14 cellular contexts compared by ENCODE assay signal in genomic region chr18:34159691-34160185, GRCh38.
DNase-seq lines count a peak whose midpoint lies in the region; TF ChIP-seq lines count a peak whose summit lies in the region.
"Had no signal": no experiment of that assay in that cellular context is flagged by ENCODE, and none has a peak within 500 bp of the region (broad histone marks: within the 10 kb centered on the region; RNA-seq: fewer than 3 reads in every experiment).

No MANE protein-coding gene starts in this region.

- 31 to 43% methylated on average over 14 of the region's 14 CpGs for WGBS in testis, 2 donors

- H3K27me3 ChIP-seq in NT2/D1 (ENCODE audit: insufficient read depth, insufficient read length) (peaks cover 10% of the 10 kb centered on the region), testis (no peaks in the 10 kb centered on the region)

- H3K27me3 Mint-ChIP-seq in HFFc6 (ENCODE audit: insufficient read depth): peaks cover 2% of the 10 kb centered on the region; the same call in 1 of the 2 replicates

- H3K27ac ChIP-seq in testis: peak overlapping the region in 1 of 2 donors; percentile 30
- H3K27ac ChIP-seq: SK-N-MC, transverse colon had no signal

- no peaks in the 10 kb centered on the region for H3K36me3 ChIP-seq in NT2/D1 (ENCODE audit: insufficient read depth, insufficient read length, low read length)
- no peaks in the 10 kb centered on the region for H3K36me3 ChIP-seq in testis (ENCODE audit: low read depth, missing control alignments)
- H3K36me3 ChIP-seq: adrenal gland, transverse colon had no signal

- no peak for TF ChIP-seq POLR2A in testis (IDR thresholded peaks at IDR 0.05)

- no peak overlapping the region for H3K9ac ChIP-seq in NT2/D1 (ENCODE audit: insufficient read length, low read depth)

- H3K4me3 Mint-ChIP-seq in HFFc6: no peak overlapping the region
- H3K4me3 Mint-ChIP-seq: activated CD8-positive, alpha-beta T cell treated with anti-CD3 and anti-CD28 coated beads for 36 hours had no signal

- no peaks in the 10 kb centered on the region for H3K4me1 Mint-ChIP-seq in HFFc6 (ENCODE audit: low read depth)

- H3K9me3 Mint-ChIP-seq in HFFc6: peaks cover 9% of the 10 kb centered on the region; the same call in 1 of the 2 replicates
- H3K9me3 Mint-ChIP-seq: activated CD8-positive, alpha-beta T cell treated with anti-CD3 and anti-CD28 coated beads for 36 hours had no signal

- no peaks in the 10 kb centered on the region for H3K36me3 Mint-ChIP-seq in HFFc6 (ENCODE audit: low read depth)

- TF ChIP-seq CTCF in testis (IDR thresholded peaks at IDR 0.05) (no peak), HFFc6 (IDR thresholded peaks at IDR 0.05) (no peak)

- no peaks in the 10 kb centered on the region for H3K4me1 ChIP-seq in NT2/D1 (ENCODE audit: insufficient read depth, insufficient read length)
- H3K4me1 ChIP-seq in testis: no peaks in the 10 kb centered on the region
- H3K4me1 ChIP-seq: adrenal gland had no signal

- DNase-seq in NCI-H1436 (lab: John Stamatoyannopoulos, UW) (peak; percentile 31), NCI-H1436 treated with DMSO at 0.1 percent for 48 hours (lab: John Stamatoyannopoulos, UW) (no peak), NT2/D1 (ENCODE audit: low read depth, low spot score) (no peak), testis (peak; percentile 14), HFFc6 (no peak), HK-2 (ENCODE audit: unreplicated experiment) (no peak), GM03348 (ENCODE audit: low spot score) (no peak)
- DNase-seq: GF-D8; stimulated activated CD4-positive, alpha-beta T cell treated with anti-CD3 and anti-CD28 coated beads, Interleukin-2, amount 100 ng/mL, for 48 hours; transverse colon had no signal

- H3K9me3 ChIP-seq in NT2/D1 (ENCODE audit: insufficient read depth, low read length): no peaks in the 10 kb centered on the region
- H3K9me3 ChIP-seq in iPS-18c (ENCODE audit: control insufficient read depth, insufficient read depth, low read length): peaks cover 2% of the 10 kb centered on the region
- no peaks in the 10 kb centered on the region for H3K9me3 ChIP-seq in testis
- H3K9me3 ChIP-seq: adrenal gland, transverse colon had no signal

- intact Hi-C loops in testis (cut with DNase I; ENCODE audit: low total_unique reads): no loop called here

- H3K27ac Mint-ChIP-seq in HFFc6: no peak overlapping the region
- H3K27ac Mint-ChIP-seq: activated CD8-positive, alpha-beta T cell treated with anti-CD3 and anti-CD28 coated beads for 36 hours had no signal

- H3K4me3 ChIP-seq in NT2/D1 (ENCODE audit: insufficient read length, low read depth) (peak overlapping the region; percentile 51), iPS-18c (ENCODE audit: insufficient read depth, low read depth, low read length) (peak overlapping the region; percentile 52; the same call in 1 of the 2 replicates), testis (peak overlapping the region; percentile 39 to 53)
- H3K4me3 ChIP-seq: adrenal gland, SK-N-MC had no signal

Comparison
In these comparisons a context has a peak if more than half of its experiments do, and no peak if none do; other contexts are left out.
1. DNase-seq: peak in NCI-H1436 (single experiment) and testis (single experiment); none in NCI-H1436 treated with DMSO at 0.1 percent for 48 hours (single experiment), NT2/D1 (single experiment), HFFc6 (single experiment), HK-2 (single experiment) and GM03348 (single experiment).
2. Peak in every context shown above with its lines, with median percentiles within 50 percentile points of each other: H3K4me3 ChIP-seq.